Comparison of ENCODE assay signal across 19 cellular contexts in the genomic region with DNA sequence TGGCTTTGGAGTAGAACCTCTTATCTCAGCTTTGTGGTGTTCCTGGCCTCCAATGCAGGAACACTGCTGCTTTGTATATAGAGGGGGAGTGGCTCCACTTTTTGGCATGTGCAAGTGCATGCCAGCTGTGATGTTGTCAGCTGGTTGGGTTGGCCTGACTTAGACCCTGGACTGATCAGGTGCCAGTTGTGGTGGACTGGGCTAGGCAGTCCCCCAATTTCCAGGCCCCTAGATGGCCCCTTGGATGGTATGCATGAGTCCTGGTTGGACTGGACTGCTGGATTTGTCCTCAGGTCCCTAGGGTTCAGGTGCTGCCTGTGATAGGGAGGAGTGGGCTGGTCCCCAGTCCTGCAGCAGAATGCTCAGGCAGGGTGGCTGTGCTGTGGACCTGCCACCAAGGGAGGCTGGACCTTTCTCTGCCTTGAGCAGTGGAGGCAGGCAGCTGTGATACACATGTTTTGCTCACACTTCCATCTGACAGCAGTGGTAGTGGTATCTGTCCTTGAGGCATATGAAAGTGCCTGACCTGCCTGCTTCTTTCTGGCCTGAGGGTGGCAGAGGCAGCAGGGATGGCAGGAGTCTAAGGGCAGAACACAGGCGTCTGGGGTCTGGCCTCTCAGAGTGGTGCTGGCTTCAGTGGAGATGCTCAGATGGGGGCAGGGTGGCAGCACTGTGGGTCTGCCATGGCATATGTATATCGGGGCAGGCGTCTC.
"Had no signal": no experiment of that assay in that cellular context is flagged by ENCODE, and none has a peak within 500 bp of the region (broad histone marks: within the 10 kb centered on the region; RNA-seq: fewer than 3 reads in every experiment).

No MANE protein-coding gene starts in this region.

- H3K4me3 ChIP-seq: adrenal gland, colonic mucosa, dorsolateral prefrontal cortex, esophagus muscularis mucosa, tibial nerve, uterus had no signal

- ATAC-seq: activated T-cell treated with anti-CD3 and anti-CD28 coated beads, Interleukin-2, amount 50 U/mL, for 4 hours; effector memory CD8-positive, alpha-beta T cell; left colon had no signal

- H3K9me3 ChIP-seq: colonic mucosa had no signal

- H3K4me1 ChIP-seq: adrenal gland, colonic mucosa, esophagus muscularis mucosa, tibial nerve, uterus had no signal

- H3K36me3 ChIP-seq: adrenal gland, colonic mucosa, esophagus muscularis mucosa, tibial nerve, uterus had no signal

- H3K27ac ChIP-seq: adrenal gland, colonic mucosa, dorsolateral prefrontal cortex, esophagus muscularis mucosa, tibial nerve, uterus had no signal

- DNase-seq: activated CD4-positive, alpha-beta T cell treated with anti-CD3 and anti-CD28 coated beads for 4 hours; activated CD4-positive, alpha-beta T cell treated with anti-CD3 and anti-CD28 coated beads, Interleukin-2, amount 50 U/mL, for 48 hours; activated CD4-positive, CD25-positive, alpha-beta regulatory T cell; activated CD8-positive, alpha-beta memory T cell treated with anti-CD3 and anti-CD28 coated beads, Interleukin-2, amount 50 U/mL, for 48 hours; activated naive CD4-positive, alpha-beta T cell; activated T-cell treated with anti-CD3 and anti-CD28 coated beads, Interleukin-2, amount 50 U/mL, for 4 hours; adrenal gland; colonic mucosa; effector memory CD8-positive, alpha-beta T cell; head of caudate nucleus; left colon; mesenchymal stem cell; naive B cell; stimulated activated CD4-positive, alpha-beta T cell treated with anti-CD3 and anti-CD28 coated beads, Interleukin-4, amount 100 ng/mL, for 1 hour; T1000; uterus had no signal

- H3K27me3 ChIP-seq: adrenal gland, colonic mucosa, dorsolateral prefrontal cortex, esophagus muscularis mucosa, tibial nerve had no signal
